ENCODE assay signal across 9 cellular contexts in genomic region chr2:188292446-188293239, GRCh38. TPM values are rescaled to one million over a fixed set of nuclear protein-coding genes. Genes with fewer than 3 reads are reported as not detected.
DNase-seq lines count a peak whose midpoint lies in the region; ATAC-seq and TF ChIP-seq lines count a peak whose summit lies in the region.
"Had no signal": no experiment of that assay in that cellular context is flagged by ENCODE, and none has a peak within 500 bp of the region (broad histone marks: within the 10 kb centered on the region; RNA-seq: fewer than 3 reads in every experiment).

No MANE protein-coding gene starts in this region.

- no peaks in the 10 kb centered on the region for H3K36me3 ChIP-seq in neuron (ENCODE audit: insufficient read depth, low read length)
- H3K36me3 ChIP-seq: neutrophil had no signal

- no peaks in the 10 kb centered on the region for H3K27me3 ChIP-seq in neuron (ENCODE audit: insufficient read depth, low read length)

- no peak for ATAC-seq in GM21423 (IDR thresholded peaks at IDR 0.05; ENCODE audit: unreplicated experiment)
- no peak for ATAC-seq in GM21360 (IDR thresholded peaks at IDR 0.05; ENCODE audit: unreplicated experiment)

- TF ChIP-seq CTCF in fibroblast of villous mesenchyme (IDR thresholded peaks at IDR 0.05; ENCODE audit: insufficient read depth, low read depth, low read length) = no peak

- DNase-seq in Ammon's horn (ENCODE audit: low spot score) (peak; percentile 29), HT-29 (ENCODE audit: low spot score) (peak; percentile 91), UCSD-AML1 (lab: John Stamatoyannopoulos, UW; ENCODE audit: unreplicated experiment) (peak; percentile 4), fibroblast of villous mesenchyme (ENCODE audit: low read depth) (peak; percentile 91)
- DNase-seq in stimulated activated CD8-positive, alpha-beta memory T cell treated with anti-CD3 and anti-CD28 coated beads, Interleukin-4, amount 100 ng/mL, for 48 hours = no peak

- H3K9me3 ChIP-seq in neuron (ENCODE audit: low read length) = no peaks in the 10 kb centered on the region
- H3K9me3 ChIP-seq: neutrophil had no signal

- H2AFZ ChIP-seq in neuron (ENCODE audit: low read depth, low read length) = peak overlapping the region; percentile 79

- H3K4me1 ChIP-seq in neuron (ENCODE audit: insufficient read depth, low read length) = peaks cover 16% of the 10 kb centered on the region

- H3K4me3 ChIP-seq in fibroblast of villous mesenchyme (ENCODE audit: low read depth, low read length) (peak overlapping the region; percentile 75), neuron (ENCODE audit: low read length) (peak overlapping the region; percentile 59)

RNA-seq across cellular contexts. Expression of gene GULP1, which starts 1.0 kb away (rescaled TPM):
- 7.8 and 9.2 TPM in 2 replicates for total RNA-seq in HT-29 (2014; rRNA removed; shearing (Covaris generic))
- total RNA-seq in fibroblast of villous mesenchyme = 53.1 and 118 TPM in 2 replicates
